Comparison of ENCODE assay signal across 25 cellular contexts in genomic region chr6:18395851-18396187, GRCh38. TPM values are rescaled to one million over a fixed set of nuclear protein-coding genes. Genes with fewer than 3 reads are reported as not detected.
DNase-seq lines count a peak whose midpoint lies in the region; ATAC-seq, FAIRE-seq and TF ChIP-seq lines count a peak whose summit lies in the region.
"Had no signal": no experiment of that assay in that cellular context is flagged by ENCODE, and none has a peak within 500 bp of the region (broad histone marks: within the 10 kb centered on the region; RNA-seq: fewer than 3 reads in every experiment).

No MANE protein-coding gene starts in this region.

- H3K4me3 Mint-ChIP-seq in WTC11 (peak overlapping the region; percentile 50; the same call in 1 of the 2 replicates), Calu3 (ENCODE audit: low read depth, unreplicated experiment) (no peak overlapping the region)
- H3K4me3 Mint-ChIP-seq: activated T-cell treated with anti-CD3 and anti-CD28 coated beads, Interleukin-2, amount 50 U/mL, for 72 hours; neural progenitor cell had no signal

- H3K27me3 ChIP-seq in HUES48 (ENCODE audit: control insufficient read depth, insufficient read depth, low read length): no peaks in the 10 kb centered on the region
- H3K27me3 ChIP-seq: BLaER1 treated with 17β-estradiol and CSF1 and Interleukin-3, amounts not matched to agents 10 nM and 100 nM; body of pancreas; neural progenitor cell had no signal

- no peak for ATAC-seq in A549
- no peak for ATAC-seq in WTC11
- no peak for ATAC-seq in GM21360 (IDR thresholded peaks at IDR 0.05; ENCODE audit: unreplicated experiment)
- ATAC-seq: activated naive CD4-positive, alpha-beta T cell treated with anti-CD3 and anti-CD28 coated beads, Interleukin-2, amount 50 U/mL, for 72 hours; activated T-cell treated with anti-CD3 and anti-CD28 coated beads, Interleukin-2, amount 50 U/mL, for 72 hours; body of pancreas had no signal

- H3K9ac ChIP-seq in HUES48 (ENCODE audit: low read depth, low read length): no peak overlapping the region
- H3K9ac ChIP-seq: BLaER1 treated with 17β-estradiol and CSF1 and Interleukin-3, amounts not matched to agents 10 nM and 100 nM; KMS-11; neural progenitor cell had no signal

- POLR2A ChIA-PET in A549 (lab: Yijun Ruan, JAX): no interaction called here
- POLR2A ChIA-PET in WTC11 (lab: Charles Lee): interaction anchor here (1.8 kb wide), 1 partner anchor 9 kb away, joined by 4 read pairs; the partner anchor contains the start of gene RNF144B

- no peak for FAIRE-seq in A549 (lab: Jason Lieb, UNC)
- FAIRE-seq: D721Med, urothelium cell line had no signal

- H3K4me1 ChIP-seq in A549: 0 out of 3 replicates have a peak, but pooled peaks cover 4% of the 10 kb centered on the region
- peaks cover 29% of the 10 kb centered on the region for H3K4me1 ChIP-seq in HUES48 (ENCODE audit: control insufficient read depth, insufficient read depth, low read length)

- H3K9me3 Mint-ChIP-seq in WTC11: no peaks in the 10 kb centered on the region
- H3K9me3 Mint-ChIP-seq in Calu3 (ENCODE audit: low read depth, unreplicated experiment): no peaks in the 10 kb centered on the region
- H3K9me3 Mint-ChIP-seq: activated naive CD4-positive, alpha-beta T cell treated with anti-CD3 and anti-CD28 coated beads, Interleukin-2, amount 50 U/mL, for 72 hours; activated T-cell treated with anti-CD3 and anti-CD28 coated beads, Interleukin-2, amount 50 U/mL, for 72 hours; neural progenitor cell had no signal

- no peak for TF ChIP-seq RAD21 in A549 (conservative IDR thresholded peaks at IDR 0.05 in 1 of 2, IDR thresholded peaks at IDR 0.05 in 1 of 2)

- in situ Hi-C loops in GM13977 (cut with MboI; ENCODE audit: low pct_unique_long_range_greater_than_20kb, low sequenced_read_pairs, unreplicated experiment): no loop called here

- H3K4me2 ChIP-seq in A549: peak overlapping the region; percentile 19; the same call in 1 of the 3 replicates
- H3K4me2 ChIP-seq: KMS-11, neural progenitor cell had no signal

- no peak for TF ChIP-seq EP300 in A549 (IDR thresholded peaks at IDR 0.05)

- H3K9me3 ChIP-seq in A549: no peaks in the 10 kb centered on the region
- H3K9me3 ChIP-seq in HUES48 (ENCODE audit: control insufficient read depth, insufficient read depth, low read length): no peaks in the 10 kb centered on the region
- H3K9me3 ChIP-seq: body of pancreas had no signal

- no peak overlapping the region for H3K4me3 ChIP-seq in A549
- H3K4me3 ChIP-seq in HUES48 (ENCODE audit: low read depth, low read length): peak overlapping the region; percentile 14; the same call in 1 of the 2 replicates
- H3K4me3 ChIP-seq in fibroblast of the aortic adventitia (ENCODE audit: low read depth, low read length): no peak overlapping the region
- H3K4me3 ChIP-seq: BLaER1 treated with 17β-estradiol and CSF1 and Interleukin-3, amounts not matched to agents 10 nM and 100 nM; body of pancreas; neural progenitor cell had no signal

- TF ChIP-seq CTCF in A549 (IDR thresholded peaks at IDR 0.05) (no peak), WTC11 (IDR thresholded peaks at IDR 0.05) (no peak), fibroblast of the aortic adventitia (IDR thresholded peaks at IDR 0.05; ENCODE audit: insufficient read depth, low read length) (no peak), Calu3 (IDR thresholded peaks at IDR 0.05; ENCODE audit: unreplicated experiment) (no peak), GM13977 (IDR thresholded peaks at IDR 0.05; ENCODE audit: extremely low read depth, insufficient read depth, missing control alignments) (no peak)

- intact Hi-C loops in Calu3 (cut with micrococcal nuclease; ENCODE audit: unreplicated experiment): no loop called here

- 96% methylated on average over 1 of the region's 1 CpG for WGBS in A549 (ENCODE audit: missing lambda C conversion rate)

- H3K36me3 Mint-ChIP-seq in WTC11 (no peaks in the 10 kb centered on the region), Calu3 (ENCODE audit: insufficient read depth, unreplicated experiment) (no peaks in the 10 kb centered on the region)
- H3K36me3 Mint-ChIP-seq: activated naive CD4-positive, alpha-beta T cell treated with anti-CD3 and anti-CD28 coated beads, Interleukin-2, amount 50 U/mL, for 72 hours; neural progenitor cell had no signal

- no TSS peak for BruUV-seq in Calu3 (replicated peaks; lab: Mats Ljungman, UMichigan)

- H3K27me3 Mint-ChIP-seq in WTC11 (ENCODE audit: low read depth) (no peaks in the 10 kb centered on the region), Calu3 (ENCODE audit: unreplicated experiment) (no peaks in the 10 kb centered on the region)

- CTCF ChIA-PET in A549 (lab: Yijun Ruan, JAX) (no interaction called here), WTC11 (lab: Charles Lee) (interaction anchor here (1.0 to 1.1 kb wide), 2 partner anchors 105 to 117 kb away, joined by 3 read pairs; no protein-coding TSS in a partner anchor), Calu3 (lab: Charles Lee) (no interaction called here)

- H3K36me3 ChIP-seq in HUES48 (ENCODE audit: control insufficient read depth, insufficient read depth, low read length): no peaks in the 10 kb centered on the region
- H3K36me3 ChIP-seq: neural progenitor cell had no signal

- TF ChIP-seq POLR2A in A549 (IDR thresholded peaks at IDR 0.05; ENCODE audit: low read length): no peak

- no peak overlapping the region for H3K27ac ChIP-seq in A549
- peak overlapping the region; percentile 87 for H3K27ac ChIP-seq in HUES48 (ENCODE audit: low read depth, low read length)
- H3K27ac ChIP-seq: BLaER1 treated with 17β-estradiol and CSF1 and Interleukin-3, amounts not matched to agents 10 nM and 100 nM; body of pancreas; epithelial cell of prostate; HL-60; KMS-11; neural progenitor cell had no signal

- no peak for DNase-seq in A549 (ENCODE audit: low read depth in 1 of 2, low spot score in 1 of 2)
- no peak for DNase-seq in WTC11 (ENCODE audit: low spot score)
- DNase-seq in fibroblast of the aortic adventitia (ENCODE audit: low read depth): peak; percentile 41
- no peak for DNase-seq in Calu3
- no peak for DNase-seq in activated CD4-positive, CD25-positive, alpha-beta regulatory T cell (lab: John Stamatoyannopoulos, UW)
- DNase-seq in GM13977 (ENCODE audit: low spot score): no peak
- DNase-seq: 8988T; activated CD8-positive, alpha-beta memory T cell treated with anti-CD3 and anti-CD28 coated beads for 24 hours; activated T-cell treated with anti-CD3 and anti-CD28 coated beads, Interleukin-2, amount 50 U/mL, for 72 hours; body of pancreas; GDM1; NCI-H1048; NCI-H2107; NCI-H526; stimulated activated CD8-positive, alpha-beta memory T cell treated with anti-CD3 and anti-CD28 coated beads, Interleukin-4, amount 100 ng/mL, for 48 hours had no signal

- H3K4me1 Mint-ChIP-seq in WTC11 (peaks cover 57% of the 10 kb centered on the region), Calu3 (ENCODE audit: low read depth, unreplicated experiment) (no peaks in the 10 kb centered on the region)

- H3K27ac Mint-ChIP-seq in WTC11 (peak overlapping the region; percentile 98), Calu3 (ENCODE audit: unreplicated experiment) (no peak overlapping the region)
- H3K27ac Mint-ChIP-seq: activated naive CD4-positive, alpha-beta T cell treated with anti-CD3 and anti-CD28 coated beads, Interleukin-2, amount 50 U/mL, for 72 hours; activated T-cell treated with anti-CD3 and anti-CD28 coated beads, Interleukin-2, amount 50 U/mL, for 72 hours had no signal

TF ChIP-seq in A549, 52 proteins besides CTCF, POLR2A, EP300 and RAD21 (continues in another document):
- TF ChIP-seq EHMT2 (IDR thresholded peaks at IDR 0.05; ENCODE audit: low read depth) (no peak), TP53 (CRISPR knock-in tag; IDR thresholded peaks at IDR 0.05) (no peak), NPAS2 (CRISPR knock-in tag; IDR thresholded peaks at IDR 0.05; ENCODE audit: borderline replicate concordance) (no peak), HDAC2 (IDR thresholded peaks at IDR 0.05) (no peak), HOXB5 (CRISPR knock-in tag; IDR thresholded peaks at IDR 0.05) (no peak), E2F6 (IDR thresholded peaks at IDR 0.05; ENCODE audit: borderline replicate concordance, low read depth) (no peak), RNF2 (IDR thresholded peaks at IDR 0.05; ENCODE audit: borderline replicate concordance, low read depth) (no peak)

TF ChIP-seq in WTC11, 78 proteins besides CTCF, POLR2A, EP300 and RAD21 (continues in another document):
- no peak for TF ChIP-seq ZNF263 (CRISPR knock-in tag; IDR thresholded peaks at IDR 0.05; ENCODE audit: low read depth)
- TF ChIP-seq NR3C1 (CRISPR knock-in tag; conservative IDR thresholded peaks at IDR 0.05; ENCODE audit: low read depth): no peak
- TF ChIP-seq ZNF671 (CRISPR knock-in tag; IDR thresholded peaks at IDR 0.05): no peak
- TF ChIP-seq MAX (CRISPR knock-in tag; IDR thresholded peaks at IDR 0.05): no peak
- TF ChIP-seq ATF3 (CRISPR knock-in tag; conservative IDR thresholded peaks at IDR 0.05): no peak

RNA-seq across cellular contexts. Expression of gene RNF144B, which starts 8.7 kb away (rescaled TPM):
- polyA plus RNA-seq in A549 (2011; rRNA removed) (0.49 and 0.65 TPM in 2 replicates), A549 (2017; fragmentation: RNase III; extraction: RNeasy Plus Mini Kit Qiagen cat#74134 plus additional on column Dnase treatment) (0.17 to 0.36 TPM (median 0.31 TPM) in 3 replicates)
- polyA plus RNA-seq in A549 (2012; cell fraction: cytosol; rRNA removed): 0.35 and 0.41 TPM in 2 replicates
- 0.41 and 0.47 TPM in 2 replicates for polyA plus RNA-seq in A549 (2012; cell fraction: nucleus; rRNA removed)
- polyA minus RNA-seq in A549 (2011; rRNA and poly(A)+ RNA removed): 0.63 and 0.91 TPM in 2 replicates
- total RNA-seq in WTC11 (2021) (4.9 to 8.2 TPM (median 5.7 TPM) in 3 replicates), fibroblast of the aortic adventitia (ENCODE audit: low replicate concordance) (0.54 and 1.2 TPM in 2 replicates), Calu3 (2022) (7.4 and 12.1 TPM in 2 replicates)
